8 cellular contexts compared by ENCODE assay signal in the genomic region with DNA sequence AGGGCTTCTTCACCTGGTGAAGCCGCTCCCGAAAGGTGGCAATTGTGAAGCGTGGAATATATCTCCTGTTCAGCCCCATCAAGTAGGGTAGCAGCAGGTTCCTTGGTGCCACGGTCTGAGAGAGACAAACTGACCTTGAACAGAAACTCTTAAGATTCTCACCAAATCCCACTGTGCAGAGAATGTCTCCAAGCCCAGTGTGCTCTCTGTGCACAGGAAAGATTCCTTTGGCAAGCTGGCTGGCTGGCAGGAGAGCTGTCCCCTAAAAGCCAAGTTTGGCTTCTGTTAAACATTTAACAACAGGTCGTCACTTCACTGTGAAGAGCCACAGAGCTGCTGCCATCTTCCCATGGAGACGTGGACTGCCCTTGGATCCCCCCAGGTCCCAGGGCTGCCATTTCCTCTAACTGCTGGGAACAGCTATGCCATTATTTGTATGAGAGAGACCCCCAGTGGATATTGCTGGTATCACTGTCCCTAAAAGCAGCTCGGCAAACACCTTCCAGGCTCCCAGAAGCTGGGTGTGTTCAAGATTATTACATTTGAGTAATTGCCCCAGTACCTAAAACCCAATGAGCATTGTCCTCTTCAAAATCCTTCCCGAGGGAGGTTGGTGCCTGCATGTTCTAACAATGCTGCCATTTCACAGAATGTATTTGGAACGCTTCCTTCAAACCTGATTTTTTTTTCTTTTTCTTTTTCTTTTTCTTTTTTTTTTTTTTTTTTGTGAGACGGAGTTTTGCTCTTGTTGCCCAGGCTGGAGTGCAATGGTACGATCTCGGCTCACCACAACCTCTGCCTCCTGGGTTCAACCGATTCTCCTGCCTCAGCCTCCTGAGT.
DNase-seq lines count a peak whose midpoint lies in the region; ATAC-seq and TF ChIP-seq lines count a peak whose summit lies in the region.

No MANE protein-coding gene starts in this region.

- H3K27ac Mint-ChIP-seq in neural progenitor cell = peak overlapping the region; percentile 80

- no peak overlapping the region for H3K4me2 ChIP-seq in neural progenitor cell

- DNase-seq in GM19238 (ENCODE audit: insufficient read length, low spot score) (peak; percentile 38), HuH-7.5 (ENCODE audit: low spot score) (peak; percentile 79), NOMO-1 treated with dmso at 0.1 percent for 144 hours (lab: John Stamatoyannopoulos, UW; ENCODE audit: unreplicated experiment) (peak; percentile 12), fibroblast of the conjunctiva (ENCODE audit: low read depth) (peak; percentile 56), neural progenitor cell (ENCODE audit: low spot score) (peak; percentile 84)
- peak; percentile 50 to 58 for DNase-seq in activated T-cell treated with anti-CD3 and anti-CD28 coated beads, Interleukin-2, amount 50 U/mL, for 48 hours

- H4K20me1 ChIP-seq in neural progenitor cell (ENCODE audit: low read depth) = no peaks in the 10 kb centered on the region

- no peak overlapping the region for H3K4me3 Mint-ChIP-seq in neural progenitor cell

- TF ChIP-seq CTCF in C4-2B (conservative IDR thresholded peaks at IDR 0.05) (peak; percentile 91), neural progenitor cell (IDR thresholded peaks at IDR 0.05) (peak; percentile 92)

- H3K27me3 Mint-ChIP-seq in neural progenitor cell (ENCODE audit: insufficient read depth, low read depth) = peaks cover 7% of the 10 kb centered on the region

- ATAC-seq in HG03457 (IDR thresholded peaks at IDR 0.05; ENCODE audit: unreplicated experiment) = no peak

- H3K27me3 ChIP-seq in neural progenitor cell = no peaks in the 10 kb centered on the region

- H3K4me1 Mint-ChIP-seq in neural progenitor cell = peaks cover 17% of the 10 kb centered on the region

- no peaks in the 10 kb centered on the region for H3K9me3 ChIP-seq in neural progenitor cell (ENCODE audit: low read depth)

- no peaks in the 10 kb centered on the region for H3K79me2 ChIP-seq in neural progenitor cell (ENCODE audit: low read depth)

- no peaks in the 10 kb centered on the region for H3K9me3 Mint-ChIP-seq in neural progenitor cell

- peak overlapping the region; percentile 97 for H2AFZ ChIP-seq in neural progenitor cell (replicated peaks)

- no peak overlapping the region for H3K4me3 ChIP-seq in neural progenitor cell

- peaks cover 18% of the 10 kb centered on the region for H3K4me1 ChIP-seq in neural progenitor cell

- no peaks in the 10 kb centered on the region for H3K36me3 ChIP-seq in neural progenitor cell

- H3K27ac ChIP-seq in C4-2B (peak overlapping the region; percentile 7; the same call in 1 of the 2 replicates), neural progenitor cell (no peak overlapping the region)

- H3F3A ChIP-seq in neural progenitor cell (ENCODE audit: low read depth) = peaks cover 8% of the 10 kb centered on the region

- no peaks in the 10 kb centered on the region for H3K36me3 Mint-ChIP-seq in neural progenitor cell

- no peak overlapping the region for H3K9ac ChIP-seq in neural progenitor cell

Comparison
In these comparisons a context has a peak if more than half of its experiments do, and no peak if none do; other contexts are left out.
1. DNase-seq: peak in every context shown above with its lines; median percentile 84 in neural progenitor cell; 79 in HuH-7.5; 56 in fibroblast of the conjunctiva; 54 in activated T-cell treated with anti-CD3 and anti-CD28 coated beads, Interleukin-2, amount 50 U/mL, for 48 hours; 38 in GM19238; 12 in NOMO-1 treated with dmso at 0.1 percent for 144 hours.